10 cellular contexts compared by ENCODE assay signal in the genomic region with DNA sequence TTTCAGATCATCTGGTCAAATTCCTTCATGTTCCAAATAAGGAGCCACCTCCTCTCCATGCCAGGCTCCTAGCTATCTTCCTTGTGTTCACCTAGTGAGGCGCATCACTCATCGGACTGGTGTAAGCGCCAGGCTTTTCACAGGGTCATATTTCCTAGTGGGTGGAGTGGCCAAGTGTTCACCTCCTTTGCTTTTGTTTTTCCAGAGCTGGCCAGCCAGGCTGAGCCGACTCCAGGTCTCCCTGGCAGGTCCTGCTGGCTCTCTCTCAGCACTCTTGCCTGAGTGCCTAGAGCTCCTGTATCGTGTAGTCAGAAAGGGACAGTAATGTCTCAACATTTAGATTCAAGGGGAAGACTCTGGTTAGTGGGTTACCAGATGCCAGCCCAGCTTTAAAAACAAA. TPM values are rescaled to one million over a fixed set of nuclear protein-coding genes. Genes with fewer than 3 reads are reported as not detected.
DNase-seq lines count a peak whose midpoint lies in the region; ATAC-seq and TF ChIP-seq lines count a peak whose summit lies in the region.
"Had no signal": no experiment of that assay in that cellular context is flagged by ENCODE, and none has a peak within 500 bp of the region (broad histone marks: within the 10 kb centered on the region; RNA-seq: fewer than 3 reads in every experiment).

No MANE protein-coding gene starts in this region.

- peaks cover 0 to 39% of the 10 kb centered on the region in 2 donors for H3K36me3 ChIP-seq in psoas muscle (ENCODE audit: insufficient read depth in 1 of 2, low read depth in 1 of 2)

- ATAC-seq in SK-N-SH treated with all-trans-retinoic acid at 6 μM for 48 hours, result peak; percentile 59
- peak; percentile 99 to 100 (median 100) for ATAC-seq in psoas muscle
- no peak for ATAC-seq in GM19035 (IDR thresholded peaks at IDR 0.05; ENCODE audit: unreplicated experiment)

- H3K9me3 ChIP-seq in psoas muscle, result no peaks in the 10 kb centered on the region

- no peak overlapping the region for H3K4me3 ChIP-seq in psoas muscle
- H3K4me3 ChIP-seq: dorsolateral prefrontal cortex had no signal

- intact Hi-C loops in psoas muscle (cut with DNase I), result no loop called here

- no peaks in the 10 kb centered on the region for H3K27me3 ChIP-seq in psoas muscle (ENCODE audit: insufficient read depth in 3 of 3, low read length in 2 of 3)
- H3K27me3 ChIP-seq: dorsolateral prefrontal cortex had no signal

- peak overlapping the region; percentile 41 for H3K27ac ChIP-seq in psoas muscle

- TF ChIP-seq CTCF in psoas muscle (IDR thresholded peaks at IDR 0.05) (no peak), GM13977 (IDR thresholded peaks at IDR 0.05; ENCODE audit: extremely low read depth, insufficient read depth, missing control alignments) (no peak)

- in situ Hi-C loops in GM13977 (cut with MboI; ENCODE audit: low pct_unique_long_range_greater_than_20kb, low sequenced_read_pairs, unreplicated experiment), result no loop called here

- 12 to 20% (median 14%) methylated on average over 5 of the region's 5 CpGs for WGBS in psoas muscle, 3 donors

- DNase-seq in MV-4-11 (lab: John Stamatoyannopoulos, UW) (peak; percentile 32), iPS-NIHi11 (ENCODE audit: low spot score) (peak; percentile 34), psoas muscle (peak; percentile 68 to 84), GM13977 (ENCODE audit: low spot score) (no peak), GM03348 (ENCODE audit: low spot score) (no peak), NCI-H2171 (lab: John Stamatoyannopoulos, UW) (no peak)
- DNase-seq: dorsolateral prefrontal cortex, occipital lobe had no signal

- H3K4me1 ChIP-seq in psoas muscle, result peaks cover 31% of the 10 kb centered on the region

TF ChIP-seq in SK-N-SH treated with all-trans-retinoic acid at 6 μM for 48 hours, 23 proteins besides CTCF, POLR2A, EP300 and RAD21:
- TF ChIP-seq ZNF70 (CRISPR knock-in tag; IDR thresholded peaks at IDR 0.05) (no peak), GLIS3 (CRISPR knock-in tag; IDR thresholded peaks at IDR 0.05) (no peak), ZC3H10 (CRISPR knock-in tag; IDR thresholded peaks at IDR 0.05) (no peak), OSR1 (CRISPR knock-in tag; IDR thresholded peaks at IDR 0.05) (no peak), TCF4 (CRISPR knock-in tag; IDR thresholded peaks at IDR 0.05; ENCODE audit: borderline replicate concordance) (no peak), ARNTL (CRISPR knock-in tag; IDR thresholded peaks at IDR 0.05; ENCODE audit: borderline replicate concordance, low read depth) (no peak)
TF ChIP-seq in SK-N-SH treated with all-trans-retinoic acid at 6 μM for 48 hours: peak in this region for 0.

RNA-seq across cellular contexts. Expression of gene HEG1, which starts 31.0 kb away (rescaled TPM):
- 10 to 100 TPM; 11.7 to 38.7 (median 17.5) TPM for total RNA-seq in psoas muscle
- 1 to 10 TPM; 3.2 to 6.4 (median 4.5) TPM for polyA plus RNA-seq in psoas muscle

Comparison
In these comparisons a context has a peak if more than half of its experiments do, and no peak if none do; other contexts are left out.
1. DNase-seq: peak in MV-4-11 (single experiment), iPS-NIHi11 (single experiment) and psoas muscle (2 of 2); none in GM13977 (single experiment), GM03348 (single experiment) and NCI-H2171 (single experiment).